ENCODE assay signal across 13 cellular contexts in genomic region chr1:41695118-41695517, GRCh38.
DNase-seq lines count a peak whose midpoint lies in the region; ATAC-seq and FAIRE-seq lines count a peak whose summit lies in the region.
"Had no signal": no experiment of that assay in that cellular context is flagged by ENCODE, and none has a peak within 500 bp of the region (broad histone marks: within the 10 kb centered on the region; RNA-seq: fewer than 3 reads in every experiment).

No MANE protein-coding gene starts in this region.

- no peak for FAIRE-seq in urothelium cell line (lab: Jason Lieb, UNC)
- FAIRE-seq: GM12891 had no signal

- DNase-seq in DMS153 treated with DMSO at 0.1 percent for 48 hours (lab: John Stamatoyannopoulos, UW; ENCODE audit: unreplicated experiment) (peak; percentile 60), MV-4-11 (lab: John Stamatoyannopoulos, UW) (peak; percentile 34), cerebellar cortex (ENCODE audit: low spot score) (peak; percentile 46), mucosa of gallbladder (ENCODE audit: low spot score) (peak; percentile 57), HPDE6-E6E7 (ENCODE audit: extremely low spot score) (no peak), urothelium cell line (ENCODE audit: low spot score) (no peak)
- no peak for DNase-seq in stimulated activated naive CD8-positive, alpha-beta T cell treated with anti-CD3 and anti-CD28 coated beads, Interleukin-15, Interleukin-2, amounts not matched to agents 100 U/mL and 50 U/mL, for 24 hours
- DNase-seq: NCI-H1930, Peyer's patch, trophoblast cell had no signal

- ATAC-seq in HG02623 (IDR thresholded peaks at IDR 0.05; ENCODE audit: unreplicated experiment): no peak
- ATAC-seq in stimulated activated naive CD8-positive, alpha-beta T cell treated with anti-CD3 and anti-CD28 coated beads, Interleukin-15, Interleukin-2, amounts not matched to agents 100 U/mL and 50 U/mL, for 24 hours: no peak
- ATAC-seq: activated CD4-positive, CD25-positive, alpha-beta regulatory T cell treated with anti-CD3 and anti-CD28 coated beads, Interleukin-2, amount 50 U/mL, for 24 hours had no signal

Comparison
In these comparisons a context has a peak if more than half of its experiments do, and no peak if none do; other contexts are left out.
1. DNase-seq: peak in DMS153 treated with DMSO at 0.1 percent for 48 hours (single experiment), MV-4-11 (single experiment), cerebellar cortex (single experiment) and mucosa of gallbladder (single experiment); none in stimulated activated naive CD8-positive, alpha-beta T cell treated with anti-CD3 and anti-CD28 coated beads, Interleukin-15, Interleukin-2, amounts not matched to agents 100 U/mL and 50 U/mL, for 24 hours (single experiment), HPDE6-E6E7 (single experiment) and urothelium cell line (single experiment).